Comparison of ENCODE assay signal across 8 cellular contexts in the genomic region with DNA sequence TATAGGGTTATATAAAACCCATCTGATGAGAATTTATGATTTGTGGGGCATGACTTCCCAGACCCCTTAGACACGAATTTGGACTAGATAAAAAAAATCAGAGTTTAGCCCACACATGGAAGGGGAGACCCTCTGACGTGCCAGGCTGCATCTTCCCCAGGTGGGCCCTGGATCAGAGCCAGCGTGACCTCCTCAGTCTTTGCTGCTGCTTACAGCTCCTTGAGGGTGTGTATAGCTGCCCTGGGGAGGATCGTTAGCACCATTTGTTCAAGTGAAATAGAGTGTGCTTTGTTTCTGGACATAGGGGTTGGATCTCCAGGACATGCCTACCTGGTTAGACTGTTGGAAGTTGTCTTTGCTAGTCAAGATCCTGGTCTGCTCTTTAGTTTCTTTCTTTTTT.
"Had no signal": no experiment of that assay in that cellular context is flagged by ENCODE, and none has a peak within 500 bp of the region (broad histone marks: within the 10 kb centered on the region; RNA-seq: fewer than 3 reads in every experiment).

No MANE protein-coding gene starts in this region.

- H3K4me3 Mint-ChIP-seq: HFFc6 had no signal

- ATAC-seq: HCT116 had no signal

- DNase-seq: GM23248, GOT3, H7, HFFc6, IMR-90 had no signal

- H3K4me3 ChIP-seq: GM23248, HAP-1 had no signal

- H3K9me3 Mint-ChIP-seq: HFFc6 had no signal

- H3K27ac Mint-ChIP-seq: HFFc6 had no signal

- H3K27ac ChIP-seq: GM23248, HL-60 had no signal

- H3K9me3 ChIP-seq: HAP-1 had no signal

- H3K4me1 ChIP-seq: HAP-1 had no signal

- H3K36me3 ChIP-seq: HAP-1 had no signal

- H3K9ac ChIP-seq: GM23248 had no signal
